8 cellular contexts compared by ENCODE assay signal in the genomic region with DNA sequence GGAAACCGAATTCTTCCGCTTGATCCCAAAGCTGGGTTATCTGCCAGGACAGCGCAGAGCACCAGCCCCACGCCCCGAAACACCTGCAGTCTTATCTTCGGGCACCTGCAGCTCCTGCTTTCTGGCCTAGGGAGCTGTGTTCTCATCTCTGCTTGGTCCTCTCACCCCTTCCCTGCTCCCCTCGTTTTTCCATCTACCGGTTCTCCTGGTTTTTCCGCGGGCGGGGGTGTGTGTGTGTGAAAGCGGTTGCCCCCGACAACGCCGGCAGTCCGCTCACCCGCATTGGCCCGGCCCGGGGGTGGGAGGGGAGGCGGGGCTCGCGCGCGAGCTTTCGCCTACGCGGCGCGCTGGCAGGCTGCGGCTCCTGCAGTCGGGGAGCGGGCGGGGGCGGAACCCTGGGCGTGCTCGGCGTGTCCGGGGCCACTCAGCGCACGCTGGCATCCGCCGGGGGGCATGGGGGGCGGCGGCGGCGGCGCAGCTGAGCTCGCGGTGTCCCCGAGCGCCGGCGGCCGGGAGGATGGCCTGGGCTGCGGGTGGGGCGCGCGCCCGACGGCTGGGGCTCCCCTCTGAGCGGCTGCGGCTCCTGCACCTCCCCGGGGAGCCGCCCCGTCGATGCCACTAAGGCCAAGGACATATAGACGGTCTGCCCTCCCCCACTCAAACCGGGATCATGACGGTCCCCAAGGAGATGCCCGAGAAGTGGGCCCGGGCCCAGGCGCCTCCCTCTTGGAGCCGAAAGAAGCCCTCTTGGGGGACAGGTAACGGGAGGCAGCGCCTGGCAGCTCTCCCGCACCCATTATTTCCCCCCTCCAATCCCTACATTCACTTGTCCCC. TPM values are rescaled to one million over a fixed set of nuclear protein-coding genes. Genes with fewer than 3 reads are reported as not detected.
DNase-seq lines count a peak whose midpoint lies in the region; ATAC-seq and TF ChIP-seq lines count a peak whose summit lies in the region.

No MANE protein-coding gene starts in this region.

- TF ChIP-seq POLR2A in GM18505 (IDR thresholded peaks at IDR 0.05; ENCODE audit: borderline replicate concordance, extremely low read depth, insufficient read depth, insufficient read length), result no peak

- H3K27me3 ChIP-seq in iPS-20b (ENCODE audit: insufficient read depth, low read length), result 0 out of 2 replicates have a peak, but pooled peaks cover 2% of the 10 kb centered on the region

- peaks cover 33% of the 10 kb centered on the region for H3K4me1 Mint-ChIP-seq in WTC11

- H3K4me3 ChIP-seq in iPS-20b (ENCODE audit: low read length) (peak overlapping the region; percentile 66), skin epidermis (peak overlapping the region; percentile 27 to 76 (median 39))

- H3K27ac Mint-ChIP-seq in WTC11, result no peak overlapping the region

- no peaks in the 10 kb centered on the region; the same call in 1 of the 2 replicates for H3K27me3 Mint-ChIP-seq in WTC11 (ENCODE audit: low read depth)

- peak overlapping the region; percentile 71 for H3K4me3 Mint-ChIP-seq in WTC11

- TF ChIP-seq CTCF in WTC11 (IDR thresholded peaks at IDR 0.05), result no peak

- peaks cover 24% of the 10 kb centered on the region for H3K36me3 Mint-ChIP-seq in WTC11

- DNase-seq in NCI-H1092 (lab: John Stamatoyannopoulos, UW) (peak; percentile 71), WTC11 (ENCODE audit: low spot score) (peak; percentile 85), T47D (ENCODE audit: low read depth in 1 of 2, low spot score in 1 of 2) (peak; percentile 92 to 96), KBM-7 (no peak)

- H3K27ac ChIP-seq in iPS-20b (ENCODE audit: low read length), result no peak overlapping the region
- H3K27ac ChIP-seq in skin epidermis, result peak overlapping the region in 19 of 21 experiments; percentile 41 to 97 (median 92)

- no peaks in the 10 kb centered on the region for H3K9me3 ChIP-seq in iPS-20b (ENCODE audit: insufficient read depth, low read depth, low read length)

- in situ Hi-C loops in T47D (cut with HindIII; ENCODE audit: low pct_unique_long_range_greater_than_20kb, low sequenced_read_pairs), result no loop called here
- in situ Hi-C loops in KBM-7 (cut with MboI; ENCODE audit: low pct_unique_long_range_greater_than_20kb, low sequenced_read_pairs), result no loop called here

- no peaks in the 10 kb centered on the region for H3K9me3 Mint-ChIP-seq in WTC11

- ATAC-seq in GM18505 (IDR thresholded peaks at IDR 0.05; ENCODE audit: unreplicated experiment), result peak; percentile 35
- peak; percentile 12 for ATAC-seq in WTC11
- ATAC-seq in GM21619 (IDR thresholded peaks at IDR 0.05; ENCODE audit: unreplicated experiment), result no peak

- POLR2A ChIA-PET in WTC11 (lab: Charles Lee), result interaction anchor here (0.6 to 1.5 kb wide), 2 partner anchors 9 to 25 kb away, joined by 3 read pairs; no protein-coding TSS in a partner anchor

- peak overlapping the region; percentile 68; the same call in 1 of the 2 replicates for H3K9ac ChIP-seq in iPS-20b (ENCODE audit: low read depth, low read length)

- H3K36me3 ChIP-seq in iPS-20b (ENCODE audit: insufficient read depth, low read depth, low read length), result peaks cover 26% of the 10 kb centered on the region

- CTCF ChIA-PET in WTC11 (lab: Charles Lee), result interaction anchor here (0.6 to 2.1 kb wide), 20 partner anchors 11 to 267 kb away, joined by 3 to 9 read pairs (median 4); partner anchors contain the start of genes TPM3 and UBAP2L

- H3K4me1 ChIP-seq in iPS-20b (ENCODE audit: insufficient read depth, low read length), result peaks cover 31% of the 10 kb centered on the region

TF ChIP-seq in WTC11, 78 proteins besides CTCF, POLR2A, EP300 and RAD21:
- TF ChIP-seq NR3C1 (CRISPR knock-in tag; conservative IDR thresholded peaks at IDR 0.05; ENCODE audit: low read depth), result no peak
- TF ChIP-seq TP53 (CRISPR knock-in tag; IDR thresholded peaks at IDR 0.05), result no peak
- TF ChIP-seq, protein P1, sequence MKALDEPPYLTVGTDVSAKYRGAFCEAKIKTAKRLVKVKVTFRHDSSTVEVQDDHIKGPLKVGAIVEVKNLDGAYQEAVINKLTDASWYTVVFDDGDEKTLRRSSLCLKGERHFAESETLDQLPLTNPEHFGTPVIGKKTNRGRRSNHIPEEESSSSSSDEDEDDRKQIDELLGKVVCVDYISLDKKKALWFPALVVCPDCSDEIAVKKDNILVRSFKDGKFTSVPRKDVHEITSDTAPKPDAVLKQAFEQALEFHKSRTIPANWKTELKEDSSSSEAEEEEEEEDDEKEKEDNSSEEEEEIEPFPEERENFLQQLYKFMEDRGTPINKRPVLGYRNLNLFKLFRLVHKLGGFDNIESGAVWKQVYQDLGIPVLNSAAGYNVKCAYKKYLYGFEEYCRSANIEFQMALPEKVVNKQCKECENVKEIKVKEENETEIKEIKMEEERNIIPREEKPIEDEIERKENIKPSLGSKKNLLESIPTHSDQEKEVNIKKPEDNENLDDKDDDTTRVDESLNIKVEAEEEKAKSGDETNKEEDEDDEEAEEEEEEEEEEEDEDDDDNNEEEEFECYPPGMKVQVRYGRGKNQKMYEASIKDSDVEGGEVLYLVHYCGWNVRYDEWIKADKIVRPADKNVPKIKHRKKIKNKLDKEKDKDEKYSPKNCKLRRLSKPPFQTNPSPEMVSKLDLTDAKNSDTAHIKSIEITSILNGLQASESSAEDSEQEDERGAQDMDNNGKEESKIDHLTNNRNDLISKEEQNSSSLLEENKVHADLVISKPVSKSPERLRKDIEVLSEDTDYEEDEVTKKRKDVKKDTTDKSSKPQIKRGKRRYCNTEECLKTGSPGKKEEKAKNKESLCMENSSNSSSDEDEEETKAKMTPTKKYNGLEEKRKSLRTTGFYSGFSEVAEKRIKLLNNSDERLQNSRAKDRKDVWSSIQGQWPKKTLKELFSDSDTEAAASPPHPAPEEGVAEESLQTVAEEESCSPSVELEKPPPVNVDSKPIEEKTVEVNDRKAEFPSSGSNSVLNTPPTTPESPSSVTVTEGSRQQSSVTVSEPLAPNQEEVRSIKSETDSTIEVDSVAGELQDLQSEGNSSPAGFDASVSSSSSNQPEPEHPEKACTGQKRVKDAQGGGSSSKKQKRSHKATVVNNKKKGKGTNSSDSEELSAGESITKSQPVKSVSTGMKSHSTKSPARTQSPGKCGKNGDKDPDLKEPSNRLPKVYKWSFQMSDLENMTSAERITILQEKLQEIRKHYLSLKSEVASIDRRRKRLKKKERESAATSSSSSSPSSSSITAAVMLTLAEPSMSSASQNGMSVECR (CRISPR knock-in tag; IDR thresholded peaks at IDR 0.05; ENCODE audit: borderline replicate concordance), result no peak
- TF ChIP-seq ZBTB21 (CRISPR knock-in tag; IDR thresholded peaks at IDR 0.05; ENCODE audit: borderline replicate concordance), result no peak
- no peak for TF ChIP-seq ELF4 (CRISPR knock-in tag; IDR thresholded peaks at IDR 0.05; ENCODE audit: low read depth)
- TF ChIP-seq ZNF512 (CRISPR knock-in tag; IDR thresholded peaks at IDR 0.05; ENCODE audit: borderline replicate concordance), result no peak
- peak; percentile 17; the same call in 1 of the 2 replicates for TF ChIP-seq FOXP1 (CRISPR knock-in tag; IDR thresholded peaks at IDR 0.05; ENCODE audit: borderline replicate concordance)

RNA-seq across cellular contexts. Expression of gene ATP8B2, which starts 3.2 kb away (rescaled TPM):
- total RNA-seq in WTC11 (2021), result 38.8 to 50.0 TPM (median 40.8 TPM) in 3 replicates

RNA-seq across cellular contexts. Expression of gene AQP10, which starts 7.6 kb away (rescaled TPM):
- total RNA-seq in WTC11 (2021), result not detected in 3 replicates

RNA-seq across cellular contexts. Expression of gene HAX1, which starts 56.1 kb away (rescaled TPM):
- 63.4 to 69.2 TPM (median 65.8 TPM) in 3 replicates for total RNA-seq in WTC11 (2021)
